Comparison of ENCODE assay signal across 14 cellular contexts in the genomic region with DNA sequence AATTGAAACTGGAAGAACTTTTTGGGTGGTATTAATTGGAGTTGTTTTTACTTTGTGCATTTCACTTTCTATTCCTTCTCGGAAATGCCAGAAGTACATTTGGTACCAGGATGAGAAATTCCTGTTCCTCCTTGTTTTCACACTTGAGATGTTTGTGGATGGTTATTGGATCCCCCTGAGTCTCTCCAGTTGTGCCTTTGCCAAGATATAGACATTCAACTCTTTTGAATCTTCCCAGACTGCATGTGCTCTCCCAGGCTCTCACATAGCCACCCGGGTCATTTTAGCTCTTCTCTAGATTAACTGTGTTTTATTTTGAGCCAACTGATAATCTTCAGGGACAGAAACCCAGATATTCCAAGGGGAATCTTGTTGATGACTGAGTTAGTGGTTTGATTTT.
DNase-seq lines count a peak whose midpoint lies in the region; ATAC-seq and TF ChIP-seq lines count a peak whose summit lies in the region.
"Had no signal": no experiment of that assay in that cellular context is flagged by ENCODE, and none has a peak within 500 bp of the region (broad histone marks: within the 10 kb centered on the region; RNA-seq: fewer than 3 reads in every experiment).

No MANE protein-coding gene starts in this region.

- H3K4me3 ChIP-seq in choroid plexus epithelial cell (ENCODE audit: low read depth, low read length) (no peak overlapping the region), muscle layer of duodenum (ENCODE audit: low read depth in 1 of 2, low read length in 2 of 2) (peak overlapping the region in 1 of 2 donors; percentile 18), thyroid gland (replicated peaks in 1 of 3) (peak overlapping the region in 1 of 3 donors; percentile 1)

- H3K9me3 ChIP-seq in muscle layer of duodenum (ENCODE audit: control insufficient read depth in 1 of 2, low read length in 2 of 2), result no peaks in the 10 kb centered on the region
- H3K9me3 ChIP-seq in thyroid gland, result no peaks in the 10 kb centered on the region

- no peak for ATAC-seq in HG03521 (IDR thresholded peaks at IDR 0.05; ENCODE audit: unreplicated experiment)

- intact Hi-C loops in thyroid gland (cut with DNase I), result no loop called here

- H3K36me3 ChIP-seq in muscle layer of duodenum (ENCODE audit: control insufficient read depth in 1 of 2, insufficient read depth in 2 of 2, low read length in 2 of 2) (no peaks in the 10 kb centered on the region), thyroid gland (no peaks in the 10 kb centered on the region)

- no peaks in the 10 kb centered on the region for H3K27me3 ChIP-seq in muscle layer of duodenum (ENCODE audit: low read depth, low read length)
- H3K27me3 ChIP-seq in thyroid gland, result no peaks in the 10 kb centered on the region

- TF ChIP-seq CTCF in choroid plexus epithelial cell (conservative IDR thresholded peaks at IDR 0.05; ENCODE audit: low read depth, low read length) (no peak), thyroid gland (IDR thresholded peaks at IDR 0.05) (no peak)

- WGBS in thyroid gland, 2 donors, result 9 to 11% methylated on average over 2 of the region's 2 CpGs

- no peak for TF ChIP-seq POLR2A in thyroid gland (IDR thresholded peaks at IDR 0.05)

- H3K4me1 ChIP-seq in muscle layer of duodenum (ENCODE audit: control insufficient read depth in 1 of 2, insufficient read depth in 2 of 2, low read length in 2 of 2), result peaks cover 39 to 77% of the 10 kb centered on the region in 2 donors
- peaks cover 91 to 98% of the 10 kb centered on the region in 2 donors for H3K4me1 ChIP-seq in thyroid gland

- peak; percentile 22 for DNase-seq in DMS 273 (lab: John Stamatoyannopoulos, UW; ENCODE audit: unreplicated experiment)
- DNase-seq in DMS 273 treated with DMSO at 0.1 percent for 48 hours (lab: John Stamatoyannopoulos, UW), result no peak
- DNase-seq in choroid plexus epithelial cell (ENCODE audit: low read depth), result peak; percentile 50
- DNase-seq in thyroid gland, result no peak
- DNase-seq in ureter (ENCODE audit: low spot score), result no peak
- no peak for DNase-seq in germinal center (ENCODE audit: low spot score)
- DNase-seq: dermis blood vessel endothelial cell, DMS153, KG1, mesenchymal stem cell, NCI-H2107 had no signal

- H3K27ac ChIP-seq in muscle layer of duodenum (ENCODE audit: low read length) (peak overlapping the region; percentile 70), thyroid gland (peak overlapping the region; percentile 81 to 87 (median 85))
- H3K27ac ChIP-seq: 22Rv1 had no signal

Comparison
In these comparisons a context has a peak if more than half of its experiments do, and no peak if none do; other contexts are left out.
1. DNase-seq: peak in DMS 273 (single experiment) and choroid plexus epithelial cell (single experiment); none in DMS 273 treated with DMSO at 0.1 percent for 48 hours (single experiment), thyroid gland (0 of 2), ureter (single experiment) and germinal center (single experiment).